In the genomic region with DNA sequence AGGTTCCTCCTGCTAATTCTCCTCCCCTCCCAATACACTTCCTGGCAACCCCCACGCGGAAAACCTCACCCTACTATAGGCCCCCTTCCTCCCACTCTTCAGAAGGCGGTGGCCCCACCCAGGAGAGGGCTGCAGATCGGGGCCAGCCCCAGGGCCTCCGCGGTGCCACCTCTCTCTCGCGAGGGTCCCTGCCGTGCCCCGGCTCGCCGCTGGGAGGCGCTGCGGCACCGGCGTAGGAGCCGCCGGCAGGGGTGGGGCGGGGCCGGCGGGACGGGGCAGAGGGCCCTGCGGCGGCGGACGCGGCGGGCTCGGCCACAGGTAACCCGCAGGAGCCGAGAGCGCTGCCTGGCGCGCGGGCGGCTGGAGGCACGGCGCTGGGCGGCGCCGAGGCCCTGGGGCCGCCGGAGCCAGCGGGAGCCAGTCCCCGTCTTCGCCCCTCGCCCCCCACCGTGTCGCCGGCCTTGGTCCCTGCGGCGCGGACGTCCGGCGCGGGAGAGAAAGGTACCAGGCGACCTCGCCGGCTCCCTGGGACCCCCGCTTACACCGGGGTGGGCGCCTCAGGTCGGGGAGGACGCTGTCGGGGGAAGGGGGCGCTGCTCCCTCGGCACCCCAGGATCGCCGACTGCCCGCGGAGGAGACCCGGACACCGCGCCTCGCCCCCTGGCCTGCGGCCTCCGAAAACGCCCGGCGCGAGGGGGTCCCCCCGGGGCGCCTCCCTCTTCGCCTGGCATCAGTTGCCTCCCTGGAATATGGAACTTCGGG, we compare ENCODE assay signal across 8 cellular contexts. TPM values are rescaled to one million over a fixed set of nuclear protein-coding genes. Genes with fewer than 3 reads are reported as not detected.
DNase-seq lines count a peak whose midpoint lies in the region; ATAC-seq and TF ChIP-seq lines count a peak whose summit lies in the region.

A gene (plus strand): TSS at position 278 of the 762 bp plus-strand sequence. CDS start 133,825 bp downstream, outside the sequence.

- no peaks in the 10 kb centered on the region for H3K79me2 ChIP-seq in SK-N-SH (ENCODE audit: insufficient read depth)
- peaks cover 7% of the 10 kb centered on the region for H3K79me2 ChIP-seq in trophoblast cell (ENCODE audit: control insufficient read depth, insufficient read depth, low read length, poor library complexity)

- H3K79me1 ChIP-seq in trophoblast cell (ENCODE audit: low read length): peaks cover 7% of the 10 kb centered on the region

- peak within 1 kb of the TSS; percentile 90 for H2BK12ac ChIP-seq in trophoblast cell (ENCODE audit: low read length)

- H3K4me1 ChIP-seq in SK-N-SH (ENCODE audit: control insufficient read depth in 1 of 2, insufficient read depth in 2 of 2, low read depth in 1 of 2, low read length in 1 of 2) (peaks cover 7 to 9% of the 10 kb centered on the region in 2 experiments; a peak in 2 of 4 replicates), trophoblast cell (ENCODE audit: control insufficient read depth in 1 of 2, insufficient read depth in 2 of 2, low read length in 2 of 2) (peaks cover 3 to 5% of the 10 kb centered on the region in 2 experiments)

- H2AFZ ChIP-seq in SK-N-SH (ENCODE audit: low read depth) (peak within 1 kb of the TSS; percentile 76), trophoblast cell (ENCODE audit: insufficient read depth, low read length, poor library complexity) (peak within 1 kb of the TSS; percentile 98)

- H3K9me2 ChIP-seq in SK-N-SH: no peaks in the 10 kb centered on the region

- H4K91ac ChIP-seq in trophoblast cell (ENCODE audit: low read depth, low read length): peak within 1 kb of the TSS; percentile 98

- peak within 1 kb of the TSS; percentile 88 for H3K4me3 Mint-ChIP-seq in activated naive CD4-positive, alpha-beta T cell treated with anti-CD3 and anti-CD28 coated beads, Interleukin-2, amount 50 U/mL, for 24 hours
- peak within 1 kb of the TSS; percentile 95 for H3K4me3 Mint-ChIP-seq in type B pancreatic cell

- CTCF ChIA-PET in SK-N-SH (lab: Yijun Ruan, JAX): interaction anchor here (0.6 to 3.8 kb wide), 46 partner anchors 8 to 1023 kb away, joined by 3 to 35 read pairs (median 4); a partner anchor contains a TSS

- no peaks in the 10 kb centered on the region for H3K27me3 Mint-ChIP-seq in activated naive CD4-positive, alpha-beta T cell treated with anti-CD3 and anti-CD28 coated beads, Interleukin-2, amount 50 U/mL, for 24 hours
- no peaks in the 10 kb centered on the region for H3K27me3 Mint-ChIP-seq in type B pancreatic cell

- TF ChIP-seq EP300 in Ishikawa (IDR thresholded peaks at IDR 0.05; ENCODE audit: borderline replicate concordance): peak; percentile 18; the same call in 1 of the 2 replicates
- TF ChIP-seq EP300 in SK-N-SH (IDR thresholded peaks at IDR 0.05; ENCODE audit: borderline replicate concordance in 1 of 2, low read depth in 1 of 2, low read length in 1 of 2): no peak

- H3K9me3 ChIP-seq in SK-N-SH: no peaks in the 10 kb centered on the region
- no peaks in the 10 kb centered on the region for H3K9me3 ChIP-seq in trophoblast cell (ENCODE audit: insufficient read depth, low read depth, low read length)

- H3K4me1 Mint-ChIP-seq in activated naive CD4-positive, alpha-beta T cell treated with anti-CD3 and anti-CD28 coated beads, Interleukin-2, amount 50 U/mL, for 24 hours: peaks cover 28% of the 10 kb centered on the region
- peaks cover 38% of the 10 kb centered on the region for H3K4me1 Mint-ChIP-seq in type B pancreatic cell (ENCODE audit: unreplicated experiment)

- peak within 1 kb of the TSS; percentile 93 for H2BK120ac ChIP-seq in trophoblast cell (ENCODE audit: insufficient read depth, low read length, poor library complexity)

- peak within 1 kb of the TSS; percentile 56 for H2AK5ac ChIP-seq in trophoblast cell (ENCODE audit: low read length)

- peak within 1 kb of the TSS; percentile 100 for H3K18ac ChIP-seq in trophoblast cell (ENCODE audit: low read length)

- H2BK5ac ChIP-seq in trophoblast cell (ENCODE audit: low read depth, low read length, poor library complexity): peak within 1 kb of the TSS; percentile 91

- POLR2A ChIA-PET in SK-N-SH (lab: Yijun Ruan, JAX): interaction anchor here (1.1 kb wide), 1 partner anchor 205 kb away, joined by 5 read pairs; no protein-coding TSS in a partner anchor

- ATAC-seq in GM21576 (IDR thresholded peaks at IDR 0.05; ENCODE audit: unreplicated experiment) (peak; percentile 88), Right ventricle myocardium superior (ENCODE audit: poor library complexity) (peak; percentile 98)

- peak within 1 kb of the TSS; percentile 99 for H4K8ac ChIP-seq in trophoblast cell (ENCODE audit: low read depth, low read length)

- H3K9ac ChIP-seq in SK-N-SH (peak within 1 kb of the TSS; percentile 57), trophoblast cell (ENCODE audit: low read length) (peak within 1 kb of the TSS; percentile 64)

- peak within 1 kb of the TSS; percentile 70 to 71 for H3K4me3 ChIP-seq in SK-N-SH (ENCODE audit: low read depth in 2 of 2, low read length in 1 of 2)
- peak within 1 kb of the TSS; percentile 79 for H3K4me3 ChIP-seq in trophoblast cell (ENCODE audit: low read depth, low read length)

- H4K12ac ChIP-seq in trophoblast cell (ENCODE audit: low read depth, low read length): peak within 1 kb of the TSS; percentile 87

- H3K4ac ChIP-seq in trophoblast cell (ENCODE audit: low read depth, low read length): peak within 1 kb of the TSS; percentile 83

- peak within 1 kb of the TSS; percentile 89 for H3K4me2 ChIP-seq in SK-N-SH
- H3K4me2 ChIP-seq in trophoblast cell (ENCODE audit: low read length): peak within 1 kb of the TSS; percentile 72

- H3K23ac ChIP-seq in trophoblast cell (ENCODE audit: low read length): no peak within 1 kb of the TSS

- H3K27ac Mint-ChIP-seq in activated naive CD4-positive, alpha-beta T cell treated with anti-CD3 and anti-CD28 coated beads, Interleukin-2, amount 50 U/mL, for 24 hours: peak within 1 kb of the TSS; percentile 62
- H3K27ac Mint-ChIP-seq in type B pancreatic cell: peak within 1 kb of the TSS; percentile 91

- no peaks in the 10 kb centered on the region for H3K9me3 Mint-ChIP-seq in activated naive CD4-positive, alpha-beta T cell treated with anti-CD3 and anti-CD28 coated beads, Interleukin-2, amount 50 U/mL, for 24 hours
- peaks cover 3% of the 10 kb centered on the region for H3K9me3 Mint-ChIP-seq in type B pancreatic cell

- H3K36me3 ChIP-seq in SK-N-SH (replicated peaks in 1 of 2; ENCODE audit: control insufficient read depth in 1 of 2, insufficient read depth in 2 of 2, low read length in 1 of 2) (no peaks in the 10 kb centered on the region), trophoblast cell (ENCODE audit: control insufficient read depth in 1 of 2, insufficient read depth in 2 of 2, low read length in 2 of 2) (no peaks in the 10 kb centered on the region)

- H3K14ac ChIP-seq in trophoblast cell (ENCODE audit: low read length): peak within 1 kb of the TSS; percentile 95

- H3K27me3 ChIP-seq in SK-N-SH (ENCODE audit: insufficient read depth) (no peaks in the 10 kb centered on the region), trophoblast cell (ENCODE audit: insufficient read depth, low read length) (no peaks in the 10 kb centered on the region)

- WGBS in SK-N-SH (ENCODE audit: low lambda C conversion rate): 0% methylated on average over 16 of the region's 86 CpGs
- WGBS in trophoblast cell (ENCODE audit: extremely low coverage, insufficient coverage, insufficient read length): no CpG with 5 or more reads among the region's 86 CpGs

- intact Hi-C loops in Right ventricle myocardium superior (cut with DNase I): loop anchor here (2.0 kb wide), 1 partner anchor 176 kb away; no protein-coding TSS in a partner anchor

- DNase-seq in DMS79 treated with DMSO at 0.1 percent for 48 hours (lab: John Stamatoyannopoulos, UW): peak; percentile 63
- peak; percentile 95 for DNase-seq in SK-N-SH
- peak; percentile 90 for DNase-seq in Right ventricle myocardium superior
- DNase-seq in trophoblast cell: peak; percentile 84 to 92
- peak; percentile 93 for DNase-seq in type B pancreatic cell (ENCODE audit: extremely low spot score, unreplicated experiment)

- TF ChIP-seq RAD21 in Ishikawa (IDR thresholded peaks at IDR 0.05; ENCODE audit: low read depth) (peak; percentile 88), SK-N-SH (IDR thresholded peaks at IDR 0.05; ENCODE audit: low read length) (peak; percentile 83)

- H3F3A ChIP-seq in SK-N-SH (replicated peaks; ENCODE audit: insufficient read depth): no peaks in the 10 kb centered on the region

- H3K27ac ChIP-seq in SK-N-SH (ENCODE audit: low read depth in 2 of 2, low read length in 1 of 2): no peak within 1 kb of the TSS; a peak in 1 of 4 replicates
- no peak within 1 kb of the TSS for H3K27ac ChIP-seq in trophoblast cell (ENCODE audit: low read depth, low read length)

- H4K20me1 ChIP-seq in SK-N-SH (ENCODE audit: insufficient read depth): no peaks in the 10 kb centered on the region

- H3K36me3 Mint-ChIP-seq in activated naive CD4-positive, alpha-beta T cell treated with anti-CD3 and anti-CD28 coated beads, Interleukin-2, amount 50 U/mL, for 24 hours: no peaks in the 10 kb centered on the region
- H3K36me3 Mint-ChIP-seq in type B pancreatic cell: no peaks in the 10 kb centered on the region

- TF ChIP-seq CTCF in SK-N-SH (IDR thresholded peaks at IDR 0.05) (peak; percentile 68), type B pancreatic cell (conservative IDR thresholded peaks at IDR 0.05) (peak; percentile 92)

TF ChIP-seq in Ishikawa, 13 proteins besides CTCF, POLR2A, EP300 and RAD21 (continues in another document):
- TF ChIP-seq FOXM1 (IDR thresholded peaks at IDR 0.05; ENCODE audit: borderline replicate concordance, low read depth) (no peak), CEBPB (IDR thresholded peaks at IDR 0.05) (no peak), NFIC (IDR thresholded peaks at IDR 0.05) (no peak)

TF ChIP-seq in SK-N-SH, 30 proteins besides CTCF, POLR2A, EP300 and RAD21:
- TF ChIP-seq RFX5 (IDR thresholded peaks at IDR 0.05; ENCODE audit: low read length) (no peak), CHD2 (IDR thresholded peaks at IDR 0.05; ENCODE audit: low read length, partially characterized antibody) (peak; percentile 83), SMC3 (IDR thresholded peaks at IDR 0.05; ENCODE audit: low read depth, low read length) (peak; percentile 79)
- TF ChIP-seq, protein P1, sequence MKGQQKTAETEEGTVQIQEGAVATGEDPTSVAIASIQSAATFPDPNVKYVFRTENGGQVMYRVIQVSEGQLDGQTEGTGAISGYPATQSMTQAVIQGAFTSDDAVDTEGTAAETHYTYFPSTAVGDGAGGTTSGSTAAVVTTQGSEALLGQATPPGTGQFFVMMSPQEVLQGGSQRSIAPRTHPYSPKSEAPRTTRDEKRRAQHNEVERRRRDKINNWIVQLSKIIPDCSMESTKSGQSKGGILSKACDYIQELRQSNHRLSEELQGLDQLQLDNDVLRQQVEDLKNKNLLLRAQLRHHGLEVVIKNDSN (IDR thresholded peaks at IDR 0.05; ENCODE audit: borderline replicate concordance, low read depth): no peak

RNA-seq across cellular contexts. Expression of the gene that starts here (rescaled TPM):
- 2.0 and 2.6 TPM in 2 replicates for polyA plus RNA-seq in SK-N-SH (2012; rRNA removed)
- polyA plus RNA-seq in SK-N-SH (2012; cell fraction: cytosol; rRNA removed): 1.2 and 1.8 TPM in 2 replicates
- 7.1 and 7.2 TPM in 2 replicates for polyA plus RNA-seq in SK-N-SH (2012; cell fraction: nucleus; rRNA removed)
- total RNA-seq in Right ventricle myocardium superior (15.0 TPM), type B pancreatic cell (ENCODE audit: low replicate concordance) (33.0 and 34.0 TPM in 2 replicates)
- 25.4 and 27.8 TPM in 2 replicates for polyA plus RNA-seq in trophoblast cell (2013)
